8 cellular contexts compared by ENCODE assay signal in genomic region chr17:8175795-8176196, GRCh38. TPM values are rescaled to one million over a fixed set of nuclear protein-coding genes. Genes with fewer than 3 reads are reported as not detected.
DNase-seq lines count a peak whose midpoint lies in the region; ATAC-seq and TF ChIP-seq lines count a peak whose summit lies in the region.

No MANE protein-coding gene starts in this region.

- H3K36me3 Mint-ChIP-seq in activated CD4-positive, alpha-beta memory T cell treated with anti-CD3 and anti-CD28 coated beads for 36 hours: peaks cover 8% of the 10 kb centered on the region

- H3K9me2 ChIP-seq in HCT116 (ENCODE audit: insufficient read depth): no peaks in the 10 kb centered on the region

- BruUV-seq in HCT116 (replicated peaks; lab: Mats Ljungman, UMichigan): no TSS peak

- H3K27me3 ChIP-seq in HCT116 (ENCODE audit: insufficient read depth, low read length) (no peaks in the 10 kb centered on the region), heart left ventricle (no peaks in the 10 kb centered on the region)

- POLR2A ChIA-PET in HCT116 (lab: Charles Lee): interaction anchor here (1.4 kb wide), 1 partner anchor 11 kb away, joined by 5 read pairs; no protein-coding TSS in a partner anchor
- POLR2A ChIA-PET in activated CD4-positive, alpha-beta memory T cell treated with anti-CD3 and anti-CD28 coated beads for 36 hours (lab: Charles Lee): interaction anchor here (0.6 to 1.2 kb wide), 7 partner anchors 10 to 73 kb away, joined by 3 to 5 read pairs (median 3); partner anchors contain the start of genes AURKB and PFAS

- peaks cover 40% of the 10 kb centered on the region for H3K4me1 Mint-ChIP-seq in activated CD4-positive, alpha-beta memory T cell treated with anti-CD3 and anti-CD28 coated beads for 36 hours (ENCODE audit: low read depth)

- TF ChIP-seq RAD21 in HCT116 (IDR thresholded peaks at IDR 0.05; ENCODE audit: low read depth): no peak

- DNase-seq in HCT116 (ENCODE audit: low read depth, low spot score): no peak
- DNase-seq in activated CD4-positive, alpha-beta memory T cell treated with anti-CD3 and anti-CD28 coated beads for 36 hours: no peak
- no peak for DNase-seq in heart left ventricle
- no peak for DNase-seq in skeletal muscle cell (ENCODE audit: low read depth)
- DNase-seq in NCI-H2171 treated with DMSO at 0.1 percent for 48 hours (lab: John Stamatoyannopoulos, UW): no peak
- DNase-seq in NK-92 (lab: John Stamatoyannopoulos, UW; ENCODE audit: unreplicated experiment): no peak
- DNase-seq in superior temporal gyrus (ENCODE audit: extremely low spot score): no peak

- peaks cover 6% of the 10 kb centered on the region; the same call in 1 of the 2 replicates for H3K79me2 ChIP-seq in HCT116 (ENCODE audit: insufficient read depth, low read length)

- WGBS in heart left ventricle, 4 donors: 12 to 18% (median 15%) methylated on average over 11 of the region's 11 CpGs

- intact Hi-C loops in HCT116 (cut with micrococcal nuclease): no loop called here
- intact Hi-C loops in activated CD4-positive, alpha-beta memory T cell treated with anti-CD3 and anti-CD28 coated beads for 36 hours (cut with micrococcal nuclease): no loop called here
- intact Hi-C loops in heart left ventricle (cut with DNase I): no loop called here

- H3K4me1 ChIP-seq in HCT116 (ENCODE audit: control insufficient read depth in 1 of 2, insufficient read depth in 2 of 2, low read length in 2 of 2) (peaks cover 22 to 46% of the 10 kb centered on the region in 2 experiments), heart left ventricle (peaks cover 0 to 44% (median 21%) of the 10 kb centered on the region in 12 donors)

- H3K4me3 ChIP-seq in HCT116 (replicated peaks in 1 of 2; ENCODE audit: low read depth in 1 of 2, low read length in 2 of 2) (peak overlapping the region; percentile 84 to 86), heart left ventricle (peak overlapping the region; percentile 24 to 81 (median 60)), skeletal muscle cell (ENCODE audit: low read depth, low read length) (peak overlapping the region; percentile 67)

- H3K36me3 ChIP-seq in HCT116 (ENCODE audit: control insufficient read depth in 1 of 2, insufficient read depth in 2 of 2, low read length in 2 of 2) (no peaks in the 10 kb centered on the region), heart left ventricle (no peaks in the 10 kb centered on the region)

- peak; percentile 12 for ATAC-seq in HCT116
- ATAC-seq in heart left ventricle: peak in 3 of 4 donors; percentile 6 to 10 (median 10)

- TF ChIP-seq CTCF in C4-2B (conservative IDR thresholded peaks at IDR 0.05): no peak
- TF ChIP-seq CTCF in HCT116 (IDR thresholded peaks at IDR 0.05 in 2 of 3, conservative IDR thresholded peaks at IDR 0.05 in 1 of 3; ENCODE audit: borderline replicate concordance in 1 of 3, insufficient read depth in 1 of 3, low read depth in 2 of 3, low read length in 2 of 3): no peak
- TF ChIP-seq CTCF in heart left ventricle (IDR thresholded peaks at IDR 0.05): no peak

- no peaks in the 10 kb centered on the region for H3K9me3 ChIP-seq in HCT116 (ENCODE audit: control insufficient read depth in 1 of 2, insufficient read depth in 1 of 2, low read depth in 1 of 2, low read length in 2 of 2)
- no peaks in the 10 kb centered on the region for H3K9me3 ChIP-seq in heart left ventricle

- H4K20me1 ChIP-seq in HCT116 (ENCODE audit: insufficient read depth): no peaks in the 10 kb centered on the region

- H2AFZ ChIP-seq in HCT116 (ENCODE audit: low read depth, low read length, poor library complexity, severe bottlenecking): no peak overlapping the region

- H3K27me3 Mint-ChIP-seq in activated CD4-positive, alpha-beta memory T cell treated with anti-CD3 and anti-CD28 coated beads for 36 hours: peaks cover 4% of the 10 kb centered on the region

- H3K27ac Mint-ChIP-seq in activated CD4-positive, alpha-beta memory T cell treated with anti-CD3 and anti-CD28 coated beads for 36 hours: peak overlapping the region; percentile 79

- H3K27ac ChIP-seq in C4-2B (peak overlapping the region; percentile 88), HCT116 (ENCODE audit: low read depth, low read length) (peak overlapping the region; percentile 76), heart left ventricle (peak overlapping the region in 11 of 12 donors; percentile 47 to 88 (median 80))

- peak overlapping the region; percentile 93 for H3K9ac ChIP-seq in HCT116 (ENCODE audit: low read length)

- TF ChIP-seq POLR2A in HCT116 (IDR thresholded peaks at IDR 0.05; ENCODE audit: borderline replicate concordance, extremely low read depth, insufficient read depth, insufficient read length) (no peak), heart left ventricle (IDR thresholded peaks at IDR 0.05) (no peak)

- peak overlapping the region; percentile 99 for H3K4me2 ChIP-seq in HCT116 (ENCODE audit: low read length)

- RAD21 ChIA-PET in HCT116 (lab: Charles Lee; ENCODE audit: low non-redundant PET in 1 of 2, low total read pairs in 2 of 2, uncharacterized antibody in 2 of 2, unreplicated experiment in 2 of 2): no interaction called here

- no peaks in the 10 kb centered on the region for H3K9me3 Mint-ChIP-seq in activated CD4-positive, alpha-beta memory T cell treated with anti-CD3 and anti-CD28 coated beads for 36 hours

- peak overlapping the region; percentile 89 for H3K4me3 Mint-ChIP-seq in activated CD4-positive, alpha-beta memory T cell treated with anti-CD3 and anti-CD28 coated beads for 36 hours

- CTCF ChIA-PET in HCT116 (lab: Charles Lee): no interaction called here
- CTCF ChIA-PET in activated CD4-positive, alpha-beta memory T cell treated with anti-CD3 and anti-CD28 coated beads for 36 hours (lab: Charles Lee): interaction anchor here (1.4 to 1.8 kb wide), 2 partner anchors 10 to 56 kb away, joined by 6 read pairs; no protein-coding TSS in a partner anchor

TF ChIP-seq in HCT116, 20 proteins besides CTCF, POLR2A, EP300 and RAD21 (continues in another document):
- TF ChIP-seq EGR1 (IDR thresholded peaks at IDR 0.05; ENCODE audit: low read depth): no peak
- TF ChIP-seq EZH2 (IDR thresholded peaks at IDR 0.05): no peak
- no peak for TF ChIP-seq TCF7L2 (IDR thresholded peaks at IDR 0.05; ENCODE audit: borderline replicate concordance, extremely low read depth, insufficient read depth, insufficient read length)
- no peak for TF ChIP-seq YY1 (IDR thresholded peaks at IDR 0.05; ENCODE audit: extremely low read depth, insufficient replicate concordance, low read depth, low read length)
- no peak for TF ChIP-seq FOSL1 (IDR thresholded peaks at IDR 0.05; ENCODE audit: low read depth)
- TF ChIP-seq POLR2AphosphoS5 (IDR thresholded peaks at IDR 0.05; ENCODE audit: low read depth, low read length): no peak
- no peak for TF ChIP-seq ZFX (IDR thresholded peaks at IDR 0.05)
- TF ChIP-seq SRF (IDR thresholded peaks at IDR 0.05; ENCODE audit: low read depth): no peak
- no peak for TF ChIP-seq ELF1 (IDR thresholded peaks at IDR 0.05; ENCODE audit: borderline replicate concordance, low read depth)
- no peak for TF ChIP-seq ATF3 (IDR thresholded peaks at IDR 0.05)
- no peak for TF ChIP-seq ZNF274 (IDR thresholded peaks at IDR 0.05; ENCODE audit: low read depth, low read length)
- no peak for TF ChIP-seq MAX (IDR thresholded peaks at IDR 0.05)

RNA-seq across cellular contexts. Expression of gene TMEM107, which starts 0.4 kb away (rescaled TPM):
- total RNA-seq in HCT116 (2021; ENCODE audit: unreplicated experiment): 30.1 TPM
- 30.8 and 40.9 TPM in 2 replicates for polyA plus RNA-seq in HCT116 (2012)
- total RNA-seq in activated CD4-positive, alpha-beta memory T cell treated with anti-CD3 and anti-CD28 coated beads for 36 hours: 10 to 100 TPM; 32.6 to 35.3 TPM
- 10 to 100 TPM in 3 of 9 donors, 1 to 10 TPM in 6; 5.3 to 16.4 (median 8.4) TPM for total RNA-seq in heart left ventricle
- polyA plus RNA-seq in heart left ventricle: 1 to 10 TPM; 3.8 to 8.9 TPM

RNA-seq across cellular contexts. Expression of gene VAMP2, which starts 13.0 kb away (rescaled TPM):
- total RNA-seq in HCT116 (2021; ENCODE audit: unreplicated experiment): 35.9 TPM
- 44.1 and 53.0 TPM in 2 replicates for polyA plus RNA-seq in HCT116 (2012)
- 10 to 100 TPM; 30.1 to 30.4 TPM for total RNA-seq in activated CD4-positive, alpha-beta memory T cell treated with anti-CD3 and anti-CD28 coated beads for 36 hours
- total RNA-seq in heart left ventricle: 10 to 100 TPM; 21.5 to 67.2 (median 51.1) TPM
- 10 to 100 TPM; 49.0 to 50.6 TPM for polyA plus RNA-seq in heart left ventricle

RNA-seq across cellular contexts. Expression of gene BORCS6, which starts 14.2 kb away (rescaled TPM):
- total RNA-seq in HCT116 (2021; ENCODE audit: unreplicated experiment) (6.4 TPM), heart left ventricle (10 to 100 TPM in 3 of 9 donors, 1 to 10 TPM in 6; 6.1 to 13.5 (median 8.1) TPM)
- 4.7 and 5.4 TPM in 2 replicates for polyA plus RNA-seq in HCT116 (2012)
- total RNA-seq in activated CD4-positive, alpha-beta memory T cell treated with anti-CD3 and anti-CD28 coated beads for 36 hours: 1 to 10 TPM; 7.9 to 8.3 TPM
- polyA plus RNA-seq in heart left ventricle: 10 to 100 TPM in 1 of 2 donors, 1 to 10 TPM in 1; 5.1 to 12.9 TPM

RNA-seq across cellular contexts. Expression of gene PER1, which starts 23.6 kb away (rescaled TPM):
- 87.6 TPM for total RNA-seq in HCT116 (2021; ENCODE audit: unreplicated experiment)
- 102 and 166 TPM in 2 replicates for polyA plus RNA-seq in HCT116 (2012)
- 10 to 100 TPM; 48.9 to 56.3 TPM for total RNA-seq in activated CD4-positive, alpha-beta memory T cell treated with anti-CD3 and anti-CD28 coated beads for 36 hours
- total RNA-seq in heart left ventricle: 100 to 1,000 TPM in 3 of 9 donors, 10 to 100 TPM in 6; 40.2 to 132 (median 86.3) TPM
- polyA plus RNA-seq in heart left ventricle: 100 to 1,000 TPM in 1 of 2 donors, 10 to 100 TPM in 1; 96.2 to 164 TPM

RNA-seq across cellular contexts. Expression of gene AURKB, which starts 34.6 kb away (rescaled TPM):
- total RNA-seq in HCT116 (2021; ENCODE audit: unreplicated experiment): 141 TPM
- polyA plus RNA-seq in HCT116 (2012): 216 and 232 TPM in 2 replicates
- total RNA-seq in activated CD4-positive, alpha-beta memory T cell treated with anti-CD3 and anti-CD28 coated beads for 36 hours: 100 to 1,000 TPM; 184 TPM
- total RNA-seq in heart left ventricle: 10 to 100 TPM in 1 of 9 donors, 1 to 10 TPM in 1, under 1 TPM in 3, not detected in 4; 0.23 to 10.3 (median 0.81) TPM
- under 1 TPM in 1 of 2 donors, not detected in 1; 0.47 TPM for polyA plus RNA-seq in heart left ventricle
